ENCODE assay signal across 1 cellular context in the genomic region with DNA sequence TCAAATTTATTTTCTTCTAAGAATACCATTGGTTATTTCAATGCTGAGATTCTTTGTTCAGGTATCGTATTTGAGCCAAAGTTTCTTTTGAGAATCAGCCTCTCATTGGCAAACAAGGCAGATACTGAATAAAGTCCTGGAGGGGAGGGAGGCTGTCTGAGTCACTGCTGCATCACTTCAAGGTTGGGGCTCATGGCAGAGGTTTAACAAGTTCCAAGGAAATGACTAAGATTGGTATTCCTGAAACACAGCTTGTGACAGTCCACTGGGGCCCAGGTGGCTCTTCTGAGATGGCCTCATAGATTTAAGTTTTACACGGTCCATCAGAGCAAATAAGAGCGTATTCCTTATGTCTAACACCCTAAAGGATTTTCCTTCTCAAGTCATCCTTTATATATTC.
TF ChIP-seq lines count a peak whose summit lies in the region.

No MANE protein-coding gene starts in this region.

TF ChIP-seq in SK-N-SH treated with all-trans-retinoic acid at 6 μM for 48 hours, 23 proteins besides CTCF, POLR2A, EP300 and RAD21 (continued from another document):
- TF ChIP-seq ZC3H10 (CRISPR knock-in tag; IDR thresholded peaks at IDR 0.05) (no peak), GLIS3 (CRISPR knock-in tag; IDR thresholded peaks at IDR 0.05) (no peak), ZFP30 (CRISPR knock-in tag; IDR thresholded peaks at IDR 0.05) (no peak), RARB (CRISPR knock-in tag; IDR thresholded peaks at IDR 0.05) (no peak), POU6F1 (CRISPR knock-in tag; IDR thresholded peaks at IDR 0.05; ENCODE audit: borderline replicate concordance, low read depth) (no peak), PATZ1 (CRISPR knock-in tag; IDR thresholded peaks at IDR 0.05; ENCODE audit: borderline replicate concordance) (no peak)
TF ChIP-seq in SK-N-SH treated with all-trans-retinoic acid at 6 μM for 48 hours: peak in this region for 0.
